ENCODE assay signal across 19 cellular contexts in the genomic region with DNA sequence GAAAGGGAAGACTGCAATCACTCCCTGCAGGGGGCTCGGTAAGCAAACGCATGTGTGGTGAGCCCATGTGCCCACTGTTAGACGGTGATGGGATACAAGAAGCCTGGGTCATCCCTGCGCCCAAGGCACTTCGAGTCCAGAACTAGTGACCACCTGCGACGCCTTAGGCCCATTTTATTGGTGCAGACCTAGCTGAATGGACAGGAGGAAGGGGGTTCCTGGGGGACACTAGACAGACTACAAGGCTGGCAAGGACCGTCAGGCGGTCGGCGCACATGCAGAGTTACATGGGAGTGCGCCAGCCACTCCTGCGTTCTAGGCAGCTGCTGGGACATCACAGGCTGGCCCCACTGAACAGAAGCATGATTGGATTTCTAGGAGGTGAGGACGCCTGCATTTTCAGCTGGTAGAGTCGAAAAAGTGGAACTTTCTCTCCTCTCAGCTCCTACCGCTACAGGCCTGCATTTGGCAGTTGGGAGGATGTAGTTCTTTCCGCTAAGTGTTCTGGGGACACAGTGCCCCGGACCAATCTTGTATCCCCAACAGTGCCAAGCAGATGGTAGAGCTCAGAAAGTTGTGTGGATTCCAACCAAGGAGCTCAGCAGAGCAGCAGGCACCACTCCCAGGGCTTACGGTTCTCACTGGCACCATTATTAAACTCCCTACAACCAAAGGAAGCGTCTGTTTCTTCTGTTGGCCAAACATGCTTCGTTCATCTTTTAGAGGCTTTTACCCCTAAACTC.
"Had no signal": no experiment of that assay in that cellular context is flagged by ENCODE, and none has a peak within 500 bp of the region (broad histone marks: within the 10 kb centered on the region; RNA-seq: fewer than 3 reads in every experiment).

No MANE protein-coding gene starts in this region.

- H3K27ac Mint-ChIP-seq: nephron had no signal

- H3K4me3 ChIP-seq: coronary artery, dorsolateral prefrontal cortex, hepatocyte, lung, ovary had no signal

- DNase-seq: effector CD8-positive, alpha-beta T cell; foreskin melanocyte; head of caudate nucleus; left colon; left ventricle myocardium superior; mesenchymal stem cell; naive B cell; ovary; right cardiac atrium; small intestine; stimulated activated CD4-positive, alpha-beta T cell treated with anti-CD3 and anti-CD28 coated beads, Interleukin-12 subunit alpha, Interleukin-12 subunit beta, amount 100 ng/mL, for 4 hours; stimulated activated naive CD4-positive, alpha-beta T cell treated with Interleukin-2 at 50 U/mL for 16 hours; trophoblast cell had no signal

- H3K4me3 Mint-ChIP-seq: naive B cell, nephron had no signal

- H3K9me3 Mint-ChIP-seq: naive B cell, nephron had no signal

- ATAC-seq: left colon, left ventricle myocardium superior had no signal

- H3K9me3 ChIP-seq: ovary had no signal

- H3K4me2 ChIP-seq: hepatocyte had no signal

- H3K27me3 ChIP-seq: dorsolateral prefrontal cortex, hepatocyte, ovary had no signal

- H3K27ac ChIP-seq: coronary artery, hepatocyte, ovary had no signal

- H3K4me1 Mint-ChIP-seq: nephron had no signal

- H3K27me3 Mint-ChIP-seq: naive B cell, progenitor cell of endocrine pancreas had no signal

- H3K79me2 ChIP-seq: hepatocyte had no signal

- H3K36me3 ChIP-seq: ovary had no signal
